ENCODE assay signal across 7 cellular contexts in the genomic region with DNA sequence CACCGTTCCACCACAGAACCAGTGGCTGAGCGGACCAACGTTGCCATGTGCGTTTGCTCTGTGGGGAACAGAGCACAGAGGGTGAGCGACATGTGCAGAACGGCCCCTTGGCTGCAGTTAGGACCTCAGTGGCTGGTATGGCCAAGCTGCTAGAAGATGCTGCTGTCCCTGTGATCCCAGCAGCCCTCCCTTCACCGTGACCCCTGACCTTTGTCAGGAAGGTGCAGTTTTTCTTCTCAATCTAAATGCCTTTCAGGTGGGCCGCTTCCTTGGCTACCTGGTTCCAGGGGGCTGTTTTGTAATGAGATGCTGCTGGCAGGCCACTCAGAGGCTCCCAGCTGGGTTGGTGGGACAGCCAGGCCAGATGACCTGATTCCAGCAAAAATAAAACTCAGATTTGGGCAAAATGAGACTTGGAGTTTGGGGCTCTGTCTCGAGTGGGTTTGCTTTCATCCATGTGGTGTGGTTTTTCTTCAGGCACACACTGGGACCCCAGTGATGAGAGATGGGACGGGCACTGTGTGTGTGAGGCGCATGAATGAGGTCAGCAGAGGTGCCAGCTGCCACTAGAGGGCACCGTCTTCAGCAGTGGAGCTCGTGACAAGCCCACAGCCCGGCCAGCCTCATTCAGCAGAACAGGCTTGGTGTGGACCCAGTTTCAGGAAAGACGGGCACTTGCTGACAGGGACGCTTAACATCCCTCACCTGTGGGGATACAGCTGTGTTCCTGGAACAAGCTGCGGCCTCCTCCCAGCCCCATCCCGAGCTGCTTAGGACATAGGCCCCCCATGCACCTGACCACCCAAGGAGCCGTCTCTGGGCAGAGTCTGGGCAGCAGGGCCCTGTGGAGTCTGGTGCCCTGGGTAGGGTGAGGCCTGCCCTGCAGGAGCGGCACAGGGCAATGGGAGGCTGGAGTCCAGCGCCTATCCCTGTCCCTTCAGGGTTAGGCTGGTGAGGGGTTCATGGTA. TPM values are rescaled to one million over a fixed set of nuclear protein-coding genes. Genes with fewer than 3 reads are reported as not detected.
DNase-seq lines count a peak whose midpoint lies in the region; ATAC-seq and TF ChIP-seq lines count a peak whose summit lies in the region.

No MANE protein-coding gene starts in this region.

- H3K36me3 ChIP-seq in GM06990 (ENCODE audit: control insufficient read depth, insufficient read depth, low read length) (peaks cover 26% of the 10 kb centered on the region), MG63 (peaks cover 34% of the 10 kb centered on the region)

- H3K27ac ChIP-seq in coronary artery = no peak overlapping the region

- peak; percentile 92 for TF ChIP-seq CTCF in GM06990 (IDR thresholded peaks at IDR 0.05; ENCODE audit: insufficient read depth, low read length, poor library complexity, severe bottlenecking)
- peak; percentile 55 for TF ChIP-seq CTCF in coronary artery (IDR thresholded peaks at IDR 0.05)

- DNase-seq in GM06990 (ENCODE audit: extremely low read depth, insufficient read length) (no peak), MG63 (peak; percentile 55), coronary artery (ENCODE audit: low spot score) (no peak), lung microvascular endothelial cell (ENCODE audit: low read depth in 2 of 2) (peak; percentile 71 to 81)
- peak; percentile 25 for DNase-seq in activated CD4-positive, alpha-beta T cell treated with anti-CD3 and anti-CD28 coated beads for 1 hour
- peak; percentile 39 to 44 for DNase-seq in stimulated activated CD8-positive, alpha-beta memory T cell treated with anti-CD3 and anti-CD28 coated beads, Interleukin-2, amount 100 ng/mL, for 48 hours (ENCODE audit: low read depth in 2 of 2)

- H3K27me3 ChIP-seq in GM06990 (replicated peaks; ENCODE audit: control insufficient read depth, insufficient read depth, low read length) = no peaks in the 10 kb centered on the region; the same call in 1 of the 2 replicates
- no peaks in the 10 kb centered on the region for H3K27me3 ChIP-seq in MG63

- no peak for ATAC-seq in GM19324 (IDR thresholded peaks at IDR 0.05; ENCODE audit: low FRiP score, unreplicated experiment)

- peaks cover 4% of the 10 kb centered on the region for H3K9me3 ChIP-seq in MG63

- H3K4me3 ChIP-seq in GM06990 (replicated peaks; ENCODE audit: low read depth, low read length) = no peak overlapping the region
- H3K4me3 ChIP-seq in MG63 = no peak overlapping the region
- no peak overlapping the region for H3K4me3 ChIP-seq in coronary artery

RNA-seq across cellular contexts. Expression of a gene that starts 4.1 kb away (rescaled TPM):
- total RNA-seq in MG63 (2014; rRNA removed; shearing (Covaris generic); ENCODE audit: low replicate concordance) = 20.7 and 24.1 TPM in 2 replicates
- total RNA-seq in lung microvascular endothelial cell = 11.5 and 14.6 TPM in 2 replicates

RNA-seq across cellular contexts. Expression of a gene that starts 16.7 kb away (rescaled TPM):
- total RNA-seq in MG63 (2014; rRNA removed; shearing (Covaris generic); ENCODE audit: low replicate concordance) = not detected in 2 replicates
- not detected in 2 replicates for total RNA-seq in lung microvascular endothelial cell

RNA-seq across cellular contexts. Expression of a gene that starts 25.0 kb away (rescaled TPM):
- total RNA-seq in MG63 (2014; rRNA removed; shearing (Covaris generic); ENCODE audit: low replicate concordance) = 19.8 and 20.3 TPM in 2 replicates
- total RNA-seq in lung microvascular endothelial cell = 8.3 and 9.7 TPM in 2 replicates

RNA-seq across cellular contexts. Expression of a gene that starts 41.4 kb away (rescaled TPM):
- total RNA-seq in MG63 (2014; rRNA removed; shearing (Covaris generic); ENCODE audit: low replicate concordance) = not detected in 2 replicates
- total RNA-seq in lung microvascular endothelial cell = not detected in 2 replicates

RNA-seq across cellular contexts. Expression of a gene that starts 57.0 kb away (rescaled TPM):
- not detected in 2 replicates for total RNA-seq in MG63 (2014; rRNA removed; shearing (Covaris generic); ENCODE audit: low replicate concordance)
- total RNA-seq in lung microvascular endothelial cell = not detected in 2 replicates

Comparison
In these comparisons a context has a peak if more than half of its experiments do, and no peak if none do; other contexts are left out.
1. DNase-seq: peak in MG63 (single experiment), activated CD4-positive, alpha-beta T cell treated with anti-CD3 and anti-CD28 coated beads for 1 hour (single experiment), lung microvascular endothelial cell (2 of 2) and stimulated activated CD8-positive, alpha-beta memory T cell treated with anti-CD3 and anti-CD28 coated beads, Interleukin-2, amount 100 ng/mL, for 48 hours (2 of 2); none in GM06990 (single experiment) and coronary artery (single experiment).